27 cellular contexts compared by ENCODE assay signal in the genomic region with DNA sequence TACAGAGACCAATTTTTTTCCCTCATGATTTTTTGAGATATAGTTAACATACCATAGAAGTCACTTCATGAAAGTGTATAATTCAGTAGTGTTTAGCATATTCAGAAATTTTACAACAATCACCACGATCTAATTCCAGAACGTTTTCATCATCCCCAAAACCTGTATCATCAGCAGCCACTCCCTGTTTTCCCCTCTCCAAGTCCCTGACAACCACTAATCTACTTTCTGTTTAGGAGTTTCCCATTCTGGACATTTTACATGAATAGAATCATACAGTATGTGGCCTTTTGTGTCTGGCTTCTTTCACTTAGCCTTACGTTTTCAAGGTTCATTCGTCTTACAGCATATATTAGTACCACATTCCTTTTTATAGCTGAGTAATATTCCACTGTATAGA.
A peak's percentile ranks its signal among the peaks of the same experiment; 100 is the strongest.
DNase-seq lines count a peak whose midpoint lies in the region; ATAC-seq lines count a peak whose summit lies in the region.
"Had no signal": no experiment of that assay in that cellular context is flagged by ENCODE, and none has a peak within 500 bp of the region (broad histone marks: within the 10 kb centered on the region; RNA-seq: fewer than 3 reads in every experiment).

No MANE protein-coding gene starts in this region.

- ATAC-seq in GM18517 (IDR thresholded peaks at IDR 0.05; ENCODE audit: unreplicated experiment), result no peak
- ATAC-seq: A549; CD8-positive, alpha-beta T cell had no signal

- no peaks in the 10 kb centered on the region for H3K9me3 ChIP-seq in trophoblast cell (ENCODE audit: insufficient read depth, low read depth, low read length)
- H3K9me3 ChIP-seq: A549; BE2C; BLaER1 treated with 17β-estradiol and CSF1 and Interleukin-3, amounts not matched to agents 10 nM and 100 nM; Caco-2 had no signal

- H3K27ac ChIP-seq in trophoblast cell (ENCODE audit: low read depth, low read length), result no peak overlapping the region
- H3K27ac ChIP-seq: 22Rv1; A549; BLaER1; BLaER1 treated with 17β-estradiol and CSF1 and Interleukin-3, amounts not matched to agents 10 nM and 100 nM; C4-2B had no signal

- H3K4me2 ChIP-seq in trophoblast cell (ENCODE audit: low read length), result no peak overlapping the region
- H3K4me2 ChIP-seq: A549; BLaER1; BLaER1 treated with 17β-estradiol and CSF1 and Interleukin-3, amounts not matched to agents 10 nM and 100 nM had no signal

- no peak overlapping the region for H2AK5ac ChIP-seq in trophoblast cell (ENCODE audit: low read length)

- DNase-seq in trophoblast cell, result peak; percentile 56 to 85
- DNase-seq: 8988T; ACHN; AML-193; BE2C; C1 segment of cervical spinal cord; Caco-2; Calu3; CD4-positive, alpha-beta memory T cell; CD4-positive, alpha-beta T cell; CD4-positive, CD25-positive, alpha-beta regulatory T cell; CD8-positive, alpha-beta memory T cell; CD8-positive, alpha-beta T cell; COR-L47; DMS 273 treated with DMSO at 0.1 percent for 48 hours; DMS153; DMS53; DMS79; DMS79 treated with DMSO at 0.1 percent for 48 hours; DND-41; EL had no signal

- no peak overlapping the region for H4K8ac ChIP-seq in trophoblast cell (ENCODE audit: low read depth, low read length)

- H4K91ac ChIP-seq in trophoblast cell (ENCODE audit: low read depth, low read length), result no peak overlapping the region

- H3K4ac ChIP-seq in trophoblast cell (ENCODE audit: low read depth, low read length), result no peak overlapping the region

- no peak overlapping the region for H3K9ac ChIP-seq in trophoblast cell (ENCODE audit: low read length)
- H3K9ac ChIP-seq: BLaER1; BLaER1 treated with 17β-estradiol and CSF1 and Interleukin-3, amounts not matched to agents 10 nM and 100 nM had no signal

- H2AFZ ChIP-seq in trophoblast cell (ENCODE audit: insufficient read depth, low read length, poor library complexity), result no peak overlapping the region

- H4K12ac ChIP-seq in trophoblast cell (ENCODE audit: low read depth, low read length), result no peak overlapping the region

- H3K14ac ChIP-seq in trophoblast cell (ENCODE audit: low read length), result no peak overlapping the region

- H3K4me1 ChIP-seq in trophoblast cell (ENCODE audit: control insufficient read depth in 1 of 2, insufficient read depth in 2 of 2, low read length in 2 of 2), result no peaks in the 10 kb centered on the region
- H3K4me1 ChIP-seq: A549; BE2C; BLaER1; BLaER1 treated with 17β-estradiol and CSF1 and Interleukin-3, amounts not matched to agents 10 nM and 100 nM; Caco-2 had no signal

- no peak overlapping the region for H2BK120ac ChIP-seq in trophoblast cell (ENCODE audit: insufficient read depth, low read length, poor library complexity)

- no peak overlapping the region for H3K4me3 ChIP-seq in trophoblast cell (ENCODE audit: low read depth, low read length)
- H3K4me3 ChIP-seq: A549; BLaER1; BLaER1 treated with 17β-estradiol and CSF1 and Interleukin-3, amounts not matched to agents 10 nM and 100 nM had no signal

- H3K27me3 ChIP-seq in trophoblast cell (ENCODE audit: insufficient read depth, low read length), result no peaks in the 10 kb centered on the region
- H3K27me3 ChIP-seq: BE2C; BLaER1; BLaER1 treated with 17β-estradiol and CSF1 and Interleukin-3, amounts not matched to agents 10 nM and 100 nM had no signal

- H3K79me1 ChIP-seq in trophoblast cell (ENCODE audit: low read length), result no peaks in the 10 kb centered on the region

- no peak overlapping the region for H3K18ac ChIP-seq in trophoblast cell (ENCODE audit: low read length)

- no CpG with 5 or more reads among the region's 4 CpGs for WGBS in trophoblast cell (ENCODE audit: extremely low coverage, insufficient coverage, insufficient read length)

- H3K23ac ChIP-seq in trophoblast cell (ENCODE audit: low read length), result no peak overlapping the region

- H2BK5ac ChIP-seq in trophoblast cell (ENCODE audit: low read depth, low read length, poor library complexity), result no peak overlapping the region

- no peaks in the 10 kb centered on the region for H3K79me2 ChIP-seq in trophoblast cell (ENCODE audit: control insufficient read depth, insufficient read depth, low read length, poor library complexity)

- H2BK12ac ChIP-seq in trophoblast cell (ENCODE audit: low read length), result no peak overlapping the region

- no peaks in the 10 kb centered on the region for H3K36me3 ChIP-seq in trophoblast cell (ENCODE audit: control insufficient read depth in 1 of 2, insufficient read depth in 2 of 2, low read length in 2 of 2)
- H3K36me3 ChIP-seq: BE2C; BLaER1; BLaER1 treated with 17β-estradiol and CSF1 and Interleukin-3, amounts not matched to agents 10 nM and 100 nM had no signal
